Comparison of ENCODE assay signal across 8 cellular contexts in genomic region chr3:55897573-55898224, GRCh38.
DNase-seq lines count a peak whose midpoint lies in the region; ATAC-seq, FAIRE-seq and TF ChIP-seq lines count a peak whose summit lies in the region.

No MANE protein-coding gene starts in this region.

- no peak overlapping the region for H3K18ac ChIP-seq in H9 (ENCODE audit: insufficient read length, low read depth, low read length)

- H3K27me3 ChIP-seq in H9 (ENCODE audit: insufficient read depth, low read length) (no peaks in the 10 kb centered on the region), SK-N-SH (ENCODE audit: insufficient read depth) (no peaks in the 10 kb centered on the region), keratinocyte (ENCODE audit: control insufficient read depth, extremely low read depth, insufficient read depth, low read length) (peaks cover 2% of the 10 kb centered on the region)
- H3K27me3 ChIP-seq in CD8-positive, alpha-beta T cell (ENCODE audit: insufficient read depth, low read length) = no peaks in the 10 kb centered on the region

- H3K36me3 Mint-ChIP-seq in H9 (ENCODE audit: insufficient read depth in 1 of 3, low read depth in 3 of 3) = no peaks in the 10 kb centered on the region; a peak in 2 of 7 replicates
- H3K36me3 Mint-ChIP-seq in CD8-positive, alpha-beta T cell = no peaks in the 10 kb centered on the region

- H3K79me2 ChIP-seq in H9 (ENCODE audit: insufficient read depth, low read length) (no peaks in the 10 kb centered on the region), SK-N-SH (ENCODE audit: insufficient read depth) (no peaks in the 10 kb centered on the region), keratinocyte (ENCODE audit: control insufficient read depth, insufficient read depth, low read length) (no peaks in the 10 kb centered on the region)

- TF ChIP-seq EP300 in SK-N-SH (IDR thresholded peaks at IDR 0.05; ENCODE audit: borderline replicate concordance in 1 of 2, low read depth in 1 of 2, low read length in 1 of 2) = no peak

- H4K20me1 ChIP-seq in H9 (ENCODE audit: control insufficient read depth, insufficient read depth, insufficient read length) (no peaks in the 10 kb centered on the region), SK-N-SH (ENCODE audit: insufficient read depth) (no peaks in the 10 kb centered on the region), keratinocyte (ENCODE audit: control insufficient read depth, extremely low read depth, insufficient read depth, low read length) (no peaks in the 10 kb centered on the region)

- H3K4me3 ChIP-seq in AG04449 (ENCODE audit: low read depth, low read length) (no peak overlapping the region), SK-N-SH (ENCODE audit: low read depth in 2 of 2, low read length in 1 of 2) (no peak overlapping the region), keratinocyte (ENCODE audit: control insufficient read depth in 2 of 3, extremely low read depth in 1 of 3, insufficient read depth in 2 of 3, low read depth in 1 of 3, low read length in 3 of 3) (no peak overlapping the region)
- no peak overlapping the region for H3K4me3 ChIP-seq in CD8-positive, alpha-beta T cell (ENCODE audit: low read depth, low read length)

- H3K23ac ChIP-seq in H9 (ENCODE audit: insufficient read length, low read depth, low read length) = no peak overlapping the region

- H2AK5ac ChIP-seq in H9 (ENCODE audit: insufficient read length, low read length) = no peak overlapping the region

- intact Hi-C loops in CD8-positive, alpha-beta T cell (cut with DNase I, micrococcal nuclease) = no loop called here

- FAIRE-seq in keratinocyte (lab: Jason Lieb, UNC) = peak; percentile 84

- TF ChIP-seq RAD21 in SK-N-SH (IDR thresholded peaks at IDR 0.05; ENCODE audit: low read length) = peak; percentile 75

- no peak overlapping the region for H3K27ac Mint-ChIP-seq in H9
- no peak overlapping the region for H3K27ac Mint-ChIP-seq in CD8-positive, alpha-beta T cell

- no peak overlapping the region for H2BK120ac ChIP-seq in H9 (ENCODE audit: low read depth, low read length, poor library complexity, severe bottlenecking)

- no peaks in the 10 kb centered on the region for H3K79me1 ChIP-seq in H9 (ENCODE audit: insufficient read depth, low read depth, low read length, poor library complexity, severe bottlenecking)

- no peaks in the 10 kb centered on the region for H3K36me3 ChIP-seq in SK-N-SH (replicated peaks in 1 of 2; ENCODE audit: control insufficient read depth in 1 of 2, insufficient read depth in 2 of 2, low read length in 1 of 2)
- H3K36me3 ChIP-seq in keratinocyte (ENCODE audit: control insufficient read depth in 2 of 2, extremely low read depth in 1 of 2, insufficient read depth in 2 of 2, low read length in 2 of 2) = no peaks in the 10 kb centered on the region
- no peaks in the 10 kb centered on the region for H3K36me3 ChIP-seq in CD8-positive, alpha-beta T cell (ENCODE audit: insufficient read depth, low read length)

- H3K9me1 ChIP-seq in keratinocyte (ENCODE audit: control insufficient read depth, extremely low read depth, insufficient read depth, low read length) = no peaks in the 10 kb centered on the region

- H3K9ac ChIP-seq in H9 (ENCODE audit: extremely low read depth, insufficient read length, low read length) (no peak overlapping the region), SK-N-SH (no peak overlapping the region), keratinocyte (ENCODE audit: control insufficient read depth, extremely low read depth, insufficient read depth, low read length) (no peak overlapping the region)

- H2BK15ac ChIP-seq in H9 (ENCODE audit: low read depth, low read length) = no peak overlapping the region

- H3K4me2 ChIP-seq in H9 (ENCODE audit: insufficient read depth, insufficient read length, low read length) (no peak overlapping the region), SK-N-SH (no peak overlapping the region), keratinocyte (ENCODE audit: control insufficient read depth, extremely low read depth, insufficient read depth, low read depth, low read length) (no peak overlapping the region)

- no peak overlapping the region for H3K14ac ChIP-seq in H9 (ENCODE audit: insufficient read depth, low read length)

- DNase-seq in AG04449 (ENCODE audit: low read depth, low spot score) (no peak), H9 (no peak), SK-N-SH (peak; percentile 38), keratinocyte (ENCODE audit: low read depth, low spot score) (no peak), C1 segment of cervical spinal cord (lab: John Stamatoyannopoulos, UW) (no peak)
- no peak for DNase-seq in CD8-positive, alpha-beta T cell
- DNase-seq in activated CD4-positive, CD25-positive, alpha-beta regulatory T cell (lab: John Stamatoyannopoulos, UW) = no peak

- peaks cover 11 to 19% of the 10 kb centered on the region in 2 experiments for H3K4me1 Mint-ChIP-seq in H9
- no peaks in the 10 kb centered on the region for H3K4me1 Mint-ChIP-seq in CD8-positive, alpha-beta T cell (ENCODE audit: low read depth)

- H3K27ac ChIP-seq in H9 (ENCODE audit: insufficient read length, low read depth, low read length) = no peak overlapping the region
- H3K27ac ChIP-seq in SK-N-SH (ENCODE audit: low read depth in 2 of 2, low read length in 1 of 2) = no peak overlapping the region
- no peak overlapping the region for H3K27ac ChIP-seq in keratinocyte (ENCODE audit: control insufficient read depth, insufficient read depth, low read length)
- no peak overlapping the region for H3K27ac ChIP-seq in CD8-positive, alpha-beta T cell (ENCODE audit: low read depth, low read length)

- H2AFZ ChIP-seq in H9 (ENCODE audit: low read length) = no peak overlapping the region
- H2AFZ ChIP-seq in SK-N-SH (ENCODE audit: low read depth) = no peak overlapping the region
- H2AFZ ChIP-seq in keratinocyte (ENCODE audit: control insufficient read depth, low read length) = no peak overlapping the region

- H3K4me1 ChIP-seq in H9 (ENCODE audit: insufficient read depth, low read length) (no peaks in the 10 kb centered on the region), SK-N-SH (ENCODE audit: control insufficient read depth in 1 of 2, insufficient read depth in 2 of 2, low read depth in 1 of 2, low read length in 1 of 2) (peaks cover 0 to 4% of the 10 kb centered on the region in 2 experiments; a peak in 1 of 4 replicates), keratinocyte (ENCODE audit: control insufficient read depth, extremely low read depth, insufficient read depth, low read length) (no peaks in the 10 kb centered on the region)
- H3K4me1 ChIP-seq in CD8-positive, alpha-beta T cell (ENCODE audit: insufficient read depth, low read length) = no peaks in the 10 kb centered on the region

- no peaks in the 10 kb centered on the region for H3K27me3 Mint-ChIP-seq in H9 (ENCODE audit: low read depth)
- H3K27me3 Mint-ChIP-seq in CD8-positive, alpha-beta T cell (ENCODE audit: low read depth) = peaks cover 3% of the 10 kb centered on the region

- no peaks in the 10 kb centered on the region for H3K9me3 ChIP-seq in H9 (ENCODE audit: control insufficient read depth, low read depth, low read length)
- no peaks in the 10 kb centered on the region for H3K9me3 ChIP-seq in SK-N-SH
- H3K9me3 ChIP-seq in keratinocyte (ENCODE audit: control insufficient read depth, low read depth, low read length) = no peaks in the 10 kb centered on the region
- H3K9me3 ChIP-seq in CD8-positive, alpha-beta T cell (ENCODE audit: low read length) = no peaks in the 10 kb centered on the region

- no peak overlapping the region for H2BK20ac ChIP-seq in H9 (ENCODE audit: low read depth, low read length, poor library complexity, severe bottlenecking)

- CTCF ChIA-PET in AG04449 (lab: Yijun Ruan, JAX) = interaction anchor here (1.3 kb wide), 1 partner anchor 9 kb away, joined by 3 read pairs; no protein-coding TSS in a partner anchor
- CTCF ChIA-PET in SK-N-SH (lab: Yijun Ruan, JAX) = interaction anchor here (0.6 to 1.6 kb wide), 7 partner anchors 22 to 1066 kb away, joined by 3 to 4 read pairs (median 3); partner anchors contain the start of gene WNT5A
- CTCF ChIA-PET in CD8-positive, alpha-beta T cell (lab: Charles Lee) = no interaction called here

- H3K9me3 Mint-ChIP-seq in H9 = no peaks in the 10 kb centered on the region
- no peaks in the 10 kb centered on the region for H3K9me3 Mint-ChIP-seq in CD8-positive, alpha-beta T cell

- H3F3A ChIP-seq in SK-N-SH (replicated peaks; ENCODE audit: insufficient read depth) = no peaks in the 10 kb centered on the region

- dilution Hi-C loops in keratinocyte (cut with MboI; ENCODE audit: extremely low pct_ligation_motif_present, low sequenced_read_pairs) = loop anchor here (25.0 kb wide), 1 partner anchor 410 kb away; the partner anchor contains the start of gene WNT5A

- H4K91ac ChIP-seq in H9 (ENCODE audit: insufficient read length, low read depth, low read length) = no peak overlapping the region

- no peaks in the 10 kb centered on the region for H3K9me2 ChIP-seq in SK-N-SH

- no CpG with 5 or more reads among the region's 4 CpGs for WGBS in H9 (ENCODE audit: extremely low coverage, insufficient read length, low lambda C conversion rate)
- WGBS in SK-N-SH (ENCODE audit: low lambda C conversion rate) = 47% methylated on average over 4 of the region's 4 CpGs

- H4K8ac ChIP-seq in H9 (replicated peaks; ENCODE audit: insufficient read length, low read depth, low read length) = no peak overlapping the region

- no peak overlapping the region for H2BK5ac ChIP-seq in H9 (ENCODE audit: insufficient read length, low read length)

- no peak overlapping the region for H3T11ph ChIP-seq in H9 (ENCODE audit: low read length)

- POLR2A ChIA-PET in AG04449 (lab: Yijun Ruan, JAX) (no interaction called here), SK-N-SH (lab: Yijun Ruan, JAX) (no interaction called here)
- POLR2A ChIA-PET in CD8-positive, alpha-beta T cell (lab: Charles Lee) = no interaction called here

- no peak overlapping the region for H3K4ac ChIP-seq in H9 (ENCODE audit: low read depth, low read length)

- H4K5ac ChIP-seq in H9 (ENCODE audit: insufficient read length, low read depth, low read length) = no peak overlapping the region

- H2BK12ac ChIP-seq in H9 (ENCODE audit: insufficient read length, low read depth, low read length) = no peak overlapping the region

- H3K4me3 Mint-ChIP-seq in H9 = no peak overlapping the region
- no peak overlapping the region for H3K4me3 Mint-ChIP-seq in CD8-positive, alpha-beta T cell

- ATAC-seq in GM18511 (IDR thresholded peaks at IDR 0.05; ENCODE audit: unreplicated experiment) = no peak
- ATAC-seq in CD8-positive, alpha-beta T cell = no peak

- no peaks in the 10 kb centered on the region for H3K23me2 ChIP-seq in H9 (ENCODE audit: insufficient read length, low read depth, low read length, poor library complexity, severe bottlenecking)

- H3K56ac ChIP-seq in H9 (ENCODE audit: insufficient read length, low read depth, low read length) = no peak overlapping the region

- TF ChIP-seq CTCF in AG04449 (IDR thresholded peaks at IDR 0.05; ENCODE audit: insufficient read depth, low read length, missing control alignments) (peak; percentile 34), H9 (conservative IDR thresholded peaks at IDR 0.05) (peak; percentile 76), SK-N-SH (IDR thresholded peaks at IDR 0.05) (peak; percentile 43), keratinocyte (optimal IDR thresholded peaks at IDR 0.05 in 1 of 3, IDR thresholded peaks at IDR 0.05 in 1 of 3, conservative IDR thresholded peaks at IDR 0.05 in 1 of 3; ENCODE audit: extremely low read depth in 1 of 3, insufficient read depth in 2 of 3, low read length in 3 of 3) (peak; percentile 62 to 76 (median 71))
- no peak for TF ChIP-seq CTCF in CD8-positive, alpha-beta T cell (IDR thresholded peaks at IDR 0.05)

TF ChIP-seq in SK-N-SH, 30 proteins besides CTCF, POLR2A, EP300 and RAD21 (continues in another document):
- peak; percentile 78 for TF ChIP-seq GATA2 (CRISPR knock-in tag; IDR thresholded peaks at IDR 0.05)
